ENCODE assay signal across 1 cellular context in genomic region chr1:62212411-62212810, GRCh38.
TF ChIP-seq lines count a peak whose summit lies in the region.

No MANE protein-coding gene starts in this region.

TF ChIP-seq in WTC11, 78 proteins besides CTCF, POLR2A, EP300 and RAD21 (continued from another document and continues in another):
- TF ChIP-seq ZNF425 (CRISPR knock-in tag; conservative IDR thresholded peaks at IDR 0.05) (peak; percentile 94), ZMAT4 (CRISPR knock-in tag; IDR thresholded peaks at IDR 0.05) (peak; percentile 65; the same call in 1 of the 2 replicates), ATF1 (CRISPR knock-in tag; IDR thresholded peaks at IDR 0.05) (no peak; the same call in 1 of the 2 replicates), FOXJ3 (CRISPR knock-in tag; IDR thresholded peaks at IDR 0.05; ENCODE audit: borderline replicate concordance) (no peak), ZNF232 (CRISPR knock-in tag; IDR thresholded peaks at IDR 0.05) (no peak), ATF3 (CRISPR knock-in tag; conservative IDR thresholded peaks at IDR 0.05) (no peak), ELF4 (CRISPR knock-in tag; IDR thresholded peaks at IDR 0.05; ENCODE audit: low read depth) (no peak), MLX (CRISPR knock-in tag; IDR thresholded peaks at IDR 0.05) (no peak), ARID4B (CRISPR knock-in tag; IDR thresholded peaks at IDR 0.05; ENCODE audit: borderline replicate concordance) (no peak; the same call in 1 of the 2 replicates), MYBL2 (CRISPR knock-in tag; IDR thresholded peaks at IDR 0.05) (no peak), E2F4 (CRISPR knock-in tag; IDR thresholded peaks at IDR 0.05; ENCODE audit: borderline replicate concordance, low read depth) (no peak), ZNF532 (CRISPR knock-in tag; IDR thresholded peaks at IDR 0.05; ENCODE audit: borderline replicate concordance) (peak; percentile 7; the same call in 1 of the 2 replicates), ZNF263 (CRISPR knock-in tag; IDR thresholded peaks at IDR 0.05; ENCODE audit: low read depth) (no peak), SMAD3 (CRISPR knock-in tag; IDR thresholded peaks at IDR 0.05; ENCODE audit: borderline replicate concordance) (no peak), PRDM15 (CRISPR knock-in tag; IDR thresholded peaks at IDR 0.05) (no peak), IRF1 (CRISPR knock-in tag; IDR thresholded peaks at IDR 0.05) (no peak), AFF4 (CRISPR knock-in tag; IDR thresholded peaks at IDR 0.05; ENCODE audit: borderline replicate concordance) (no peak), ZNF317 (CRISPR knock-in tag; IDR thresholded peaks at IDR 0.05; ENCODE audit: borderline replicate concordance, low read depth) (no peak), TEAD1 (CRISPR knock-in tag; IDR thresholded peaks at IDR 0.05) (peak; percentile 36; the same call in 1 of the 2 replicates), ZNF512 (CRISPR knock-in tag; IDR thresholded peaks at IDR 0.05; ENCODE audit: borderline replicate concordance) (no peak), ZNF671 (CRISPR knock-in tag; IDR thresholded peaks at IDR 0.05) (peak; percentile 94; the same call in 1 of the 2 replicates), NR1H2 (CRISPR knock-in tag; IDR thresholded peaks at IDR 0.05) (no peak), CREM (CRISPR knock-in tag; IDR thresholded peaks at IDR 0.05) (no peak), NR2C2 (CRISPR knock-in tag; IDR thresholded peaks at IDR 0.05) (no peak), GRHL2 (CRISPR knock-in tag; IDR thresholded peaks at IDR 0.05; ENCODE audit: insufficient replicate concordance, severe bottlenecking) (no peak), TP53 (CRISPR knock-in tag; IDR thresholded peaks at IDR 0.05) (no peak), CREB1 (CRISPR knock-in tag; IDR thresholded peaks at IDR 0.05) (no peak), RELA (CRISPR knock-in tag; IDR thresholded peaks at IDR 0.05; ENCODE audit: borderline replicate concordance) (no peak)
